Comparison of ENCODE assay signal across 10 cellular contexts in genomic region chr15:77179541-77179998, GRCh38.
DNase-seq lines count a peak whose midpoint lies in the region; ATAC-seq lines count a peak whose summit lies in the region.
"Had no signal": no experiment of that assay in that cellular context is flagged by ENCODE, and none has a peak within 500 bp of the region (broad histone marks: within the 10 kb centered on the region; RNA-seq: fewer than 3 reads in every experiment).

No MANE protein-coding gene starts in this region.

- peak overlapping the region; percentile 66 for H3K4me3 Mint-ChIP-seq in activated naive CD8-positive, alpha-beta T cell

- no peak overlapping the region for H3K9ac ChIP-seq in BLaER1 treated with 17β-estradiol and CSF1 and Interleukin-3, amounts not matched to agents 10 nM and 100 nM

- peak overlapping the region in 9 of 11 experiments; percentile 13 to 94 (median 57); a peak in 16 of 22 replicates for H3K4me2 ChIP-seq in BLaER1 treated with 17β-estradiol and CSF1 and Interleukin-3, amounts not matched to agents 10 nM and 100 nM

- no peaks in the 10 kb centered on the region for H3K27me3 ChIP-seq in BLaER1 treated with 17β-estradiol and CSF1 and Interleukin-3, amounts not matched to agents 10 nM and 100 nM
- H3K27me3 ChIP-seq: dorsolateral prefrontal cortex had no signal

- no peak for DNase-seq in DMS79 treated with DMSO at 0.1 percent for 48 hours (lab: John Stamatoyannopoulos, UW)
- DNase-seq in NCI-H2227 (lab: John Stamatoyannopoulos, UW; ENCODE audit: unreplicated experiment): no peak
- DNase-seq in HCEC 1CT: no peak
- DNase-seq: dorsolateral prefrontal cortex, midbrain had no signal

- peak overlapping the region in 6 of 11 experiments; percentile 7 to 39 (median 21); a peak in 6 of 22 replicates for H3K27ac ChIP-seq in BLaER1 treated with 17β-estradiol and CSF1 and Interleukin-3, amounts not matched to agents 10 nM and 100 nM
- H3K27ac ChIP-seq: dorsolateral prefrontal cortex had no signal

- H3K9me3 Mint-ChIP-seq in activated naive CD8-positive, alpha-beta T cell (ENCODE audit: low read depth): no peaks in the 10 kb centered on the region

- H3K4me1 Mint-ChIP-seq in activated naive CD8-positive, alpha-beta T cell (ENCODE audit: low read depth): peaks cover 46% of the 10 kb centered on the region

- peaks cover 11% of the 10 kb centered on the region for H3K36me3 Mint-ChIP-seq in activated naive CD8-positive, alpha-beta T cell

- no peak overlapping the region for H3K4me3 ChIP-seq in BLaER1 treated with 17β-estradiol and CSF1 and Interleukin-3, amounts not matched to agents 10 nM and 100 nM
- H3K4me3 ChIP-seq: dorsolateral prefrontal cortex had no signal

- peaks cover 0 to 21% (median 0%) of the 10 kb centered on the region in 11 experiments; a peak in 3 of 22 replicates for H3K36me3 ChIP-seq in BLaER1 treated with 17β-estradiol and CSF1 and Interleukin-3, amounts not matched to agents 10 nM and 100 nM

- H4K20me1 ChIP-seq in BLaER1 treated with 17β-estradiol and CSF1 and Interleukin-3, amounts not matched to agents 10 nM and 100 nM: no peaks in the 10 kb centered on the region

- no peaks in the 10 kb centered on the region; a peak in 1 of 22 replicates for H3K9me3 ChIP-seq in BLaER1 treated with 17β-estradiol and CSF1 and Interleukin-3, amounts not matched to agents 10 nM and 100 nM (replicated peaks in 1 of 11)

- no peaks in the 10 kb centered on the region for H3K27me3 Mint-ChIP-seq in activated naive CD8-positive, alpha-beta T cell

- peak; percentile 65 for ATAC-seq in GM18907 (IDR thresholded peaks at IDR 0.05; ENCODE audit: unreplicated experiment)
- ATAC-seq in HG03175 (IDR thresholded peaks at IDR 0.05; ENCODE audit: unreplicated experiment): peak; percentile 57
- ATAC-seq in GM18511 (IDR thresholded peaks at IDR 0.05; ENCODE audit: unreplicated experiment): no peak

- H3K4me1 ChIP-seq in BLaER1 treated with 17β-estradiol and CSF1 and Interleukin-3, amounts not matched to agents 10 nM and 100 nM: peaks cover 16 to 62% (median 34%) of the 10 kb centered on the region in 10 experiments

- H3K27ac Mint-ChIP-seq in activated naive CD8-positive, alpha-beta T cell: peak overlapping the region; percentile 87
